ENCODE assay signal across 25 cellular contexts in genomic region chr3:58192076-58192475, GRCh38. TPM values are rescaled to one million over a fixed set of nuclear protein-coding genes. Genes with fewer than 3 reads are reported as not detected.
"Had no signal": no experiment of that assay in that cellular context is flagged by ENCODE, and none has a peak within 500 bp of the region (broad histone marks: within the 10 kb centered on the region; RNA-seq: fewer than 3 reads in every experiment).

No MANE protein-coding gene starts in this region.

- H3K36me3 ChIP-seq: colonic mucosa, gastroesophageal sphincter, pancreas, thoracic aorta, vagina had no signal

- H3K27me3 ChIP-seq: colonic mucosa, dorsolateral prefrontal cortex, gastroesophageal sphincter, hepatocyte, pancreas, vagina had no signal

- H3K9me3 ChIP-seq: colonic mucosa, gastroesophageal sphincter, pancreas, psoas muscle, thoracic aorta, vagina had no signal

- H3K4me1 ChIP-seq: colonic mucosa, gastroesophageal sphincter, pancreas, psoas muscle had no signal

- H3K27ac Mint-ChIP-seq: activated CD8-positive, alpha-beta T cell treated with anti-CD3 and anti-CD28 coated beads for 36 hours; activated T-helper 17 cell treated with anti-CD3 and anti-CD28 coated beads, Interleukin-2, amount 50 U/mL, for 72 hours; effector memory CD8-positive, alpha-beta T cell; stimulated activated naive CD8-positive, alpha-beta T cell treated with anti-CD3 and anti-CD28 coated beads, Interleukin-15, Interleukin-2, amounts not matched to agents 100 ng/mL and 50 ng/mL, for 24 hours; type B pancreatic cell; WTC11 had no signal

- H3K4me1 Mint-ChIP-seq: activated T-helper 17 cell treated with anti-CD3 and anti-CD28 coated beads, Interleukin-2, amount 50 U/mL, for 72 hours; nephron had no signal

- H3K4me3 Mint-ChIP-seq: activated CD8-positive, alpha-beta T cell treated with anti-CD3 and anti-CD28 coated beads for 36 hours; activated T-cell treated with anti-CD3 and anti-CD28 coated beads, Interleukin-2, amount 50 U/mL, for 4 hours; activated T-helper 17 cell treated with anti-CD3 and anti-CD28 coated beads, Interleukin-2, amount 50 U/mL, for 72 hours; effector memory CD8-positive, alpha-beta T cell; nephron; stimulated activated naive CD8-positive, alpha-beta T cell treated with anti-CD3 and anti-CD28 coated beads, Interleukin-15, Interleukin-2, amounts not matched to agents 100 ng/mL and 50 ng/mL, for 24 hours; type B pancreatic cell; WTC11 had no signal

- DNase-seq: activated CD4-positive, alpha-beta T cell treated with anti-CD3 and anti-CD28 coated beads, Interleukin-2, amount 50 U/mL, for 1 hour; activated CD8-positive, alpha-beta T cell treated with anti-CD3 and anti-CD28 coated beads for 36 hours; activated gamma-delta T cell treated with Interleukin-2 at 50 U/mL for 16 hours; activated naive CD4-positive, alpha-beta T cell treated with anti-CD3 and anti-CD28 coated beads, Interleukin-2, amount 50 U/mL, for 16 hours; activated T-cell treated with anti-CD3 and anti-CD28 coated beads, Interleukin-2, amount 50 U/mL, for 4 hours; anterior cingulate cortex; colonic mucosa; effector memory CD8-positive, alpha-beta T cell; erythroblast; islet precursor cell; midbrain; pancreas; psoas muscle; stimulated activated CD4-positive, alpha-beta T cell treated with anti-CD3 and anti-CD28 coated beads, Interleukin-2, amount 100 ng/mL, for 48 hours; T-helper 2 cell had no signal

- H3K36me3 Mint-ChIP-seq: type B pancreatic cell, WTC11 had no signal

- H3K9me3 Mint-ChIP-seq: activated CD8-positive, alpha-beta T cell treated with anti-CD3 and anti-CD28 coated beads for 36 hours; activated T-cell treated with anti-CD3 and anti-CD28 coated beads, Interleukin-2, amount 50 U/mL, for 4 hours; activated T-helper 17 cell treated with anti-CD3 and anti-CD28 coated beads, Interleukin-2, amount 50 U/mL, for 72 hours; effector memory CD8-positive, alpha-beta T cell; stimulated activated naive CD8-positive, alpha-beta T cell treated with anti-CD3 and anti-CD28 coated beads, Interleukin-15, Interleukin-2, amounts not matched to agents 100 ng/mL and 50 ng/mL, for 24 hours; type B pancreatic cell; WTC11 had no signal

- H3K4me3 ChIP-seq: colonic mucosa, dorsolateral prefrontal cortex, gastroesophageal sphincter, hepatocyte, pancreas, psoas muscle, thoracic aorta, vagina had no signal

- H3K27me3 Mint-ChIP-seq: activated CD8-positive, alpha-beta T cell treated with anti-CD3 and anti-CD28 coated beads for 36 hours; activated T-helper 17 cell treated with anti-CD3 and anti-CD28 coated beads, Interleukin-2, amount 50 U/mL, for 72 hours; effector memory CD8-positive, alpha-beta T cell; stimulated activated naive CD8-positive, alpha-beta T cell treated with anti-CD3 and anti-CD28 coated beads, Interleukin-15, Interleukin-2, amounts not matched to agents 100 ng/mL and 50 ng/mL, for 24 hours; type B pancreatic cell had no signal

- H3K27ac ChIP-seq: colonic mucosa, dorsolateral prefrontal cortex, gastroesophageal sphincter, hepatocyte, pancreas, psoas muscle, thoracic aorta, vagina had no signal

- ATAC-seq: activated CD8-positive, alpha-beta T cell treated with anti-CD3 and anti-CD28 coated beads for 36 hours; activated T-cell treated with anti-CD3 and anti-CD28 coated beads, Interleukin-2, amount 50 U/mL, for 4 hours; activated T-helper 17 cell treated with anti-CD3 and anti-CD28 coated beads, Interleukin-2, amount 50 U/mL, for 72 hours; effector memory CD8-positive, alpha-beta T cell; gastroesophageal sphincter; pancreas; psoas muscle; WTC11 had no signal

RNA-seq across cellular contexts. Expression of gene DNASE1L3, which starts 18.7 kb away (rescaled TPM):
- total RNA-seq: activated CD8-positive, alpha-beta T cell treated with anti-CD3 and anti-CD28 coated beads for 36 hours; activated T-cell treated with anti-CD3 and anti-CD28 coated beads, Interleukin-2, amount 50 U/mL, for 4 hours; activated T-helper 17 cell treated with anti-CD3 and anti-CD28 coated beads, Interleukin-2, amount 50 U/mL, for 72 hours; WTC11 had no signal
